Comparison of ENCODE assay signal across 8 cellular contexts in the genomic region with DNA sequence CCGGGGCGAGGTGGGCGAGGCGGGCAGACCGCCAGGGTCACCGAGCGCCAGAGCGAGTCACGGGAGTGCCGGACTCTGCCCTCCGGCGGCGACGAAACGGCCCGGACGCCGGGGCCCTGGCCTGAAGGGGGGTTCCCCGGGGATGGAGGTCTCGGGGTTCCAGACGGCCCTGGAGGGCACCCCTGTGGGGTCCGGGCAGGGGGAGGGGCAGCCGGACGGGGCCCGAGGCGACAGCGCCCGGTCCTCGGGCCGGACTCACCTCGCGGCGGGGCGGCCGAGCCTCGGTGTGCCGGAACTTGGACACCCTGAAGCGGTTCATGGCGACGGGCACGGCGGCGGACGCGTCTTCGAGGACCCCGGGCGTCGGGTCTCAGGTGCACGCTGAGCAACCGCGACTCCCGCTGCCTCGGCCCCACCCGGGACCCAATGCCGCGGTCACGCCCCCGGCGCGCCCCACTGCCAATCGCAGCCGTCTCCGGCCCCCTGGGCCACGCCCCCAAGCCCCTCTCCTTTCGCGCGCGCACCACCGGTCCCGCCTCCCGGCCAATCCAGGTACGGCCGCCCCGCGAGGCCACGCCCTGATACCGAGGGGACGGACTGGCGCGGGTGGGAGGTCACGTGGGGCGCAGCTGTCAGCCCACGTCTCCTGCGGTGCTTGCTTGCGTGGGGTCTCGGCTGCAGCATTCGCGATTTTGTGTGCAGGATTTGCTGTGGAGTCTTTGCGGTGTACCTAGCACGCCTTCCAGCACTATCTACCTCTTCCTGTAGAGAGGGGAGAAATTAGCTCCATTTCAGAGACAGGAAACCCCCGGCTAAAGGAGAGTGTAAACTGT. TPM values are rescaled to one million over a fixed set of nuclear protein-coding genes. Genes with fewer than 3 reads are reported as not detected.
DNase-seq lines count a peak whose midpoint lies in the region; ATAC-seq and TF ChIP-seq lines count a peak whose summit lies in the region.

A gene (minus strand): TSS at position 397 of the 833 bp plus-strand sequence. CDS start 78 bp downstream, at position 319.

- H3K27ac ChIP-seq in RWPE1 = peak within 1 kb of the TSS; percentile 72

- H3K9me3 ChIP-seq in Loucy (ENCODE audit: insufficient read depth, low read depth, low read length) = no peaks in the 10 kb centered on the region

- intact Hi-C loops in activated T-helper 2 cell treated with anti-CD3 and anti-CD28 coated beads, Interferon-gamma antibody, Interleukin-2, Interleukin-4, amounts not matched to agents 10 μg/mL and 5 μg/mL and 100 μg/mL, durations not matched to agents 14 hours and 24 hours and 36 hours (cut with micrococcal nuclease) = loop anchor here (1.0 to 5.0 kb wide), 2 partner anchors 9 to 121 kb away; a partner anchor contains a TSS

- H2AFZ ChIP-seq in Loucy (ENCODE audit: low read length) = peak within 1 kb of the TSS; percentile 81

- peaks cover 33% of the 10 kb centered on the region for H3K79me2 ChIP-seq in Loucy (ENCODE audit: insufficient read depth, low read length)

- H3K9ac ChIP-seq in Loucy (ENCODE audit: low read depth, low read length, poor library complexity, severe bottlenecking) = peak within 1 kb of the TSS; percentile 78

- H3K9me3 Mint-ChIP-seq in activated T-helper 2 cell treated with anti-CD3 and anti-CD28 coated beads, Interferon-gamma antibody, Interleukin-2, Interleukin-4, amounts not matched to agents 10 μg/mL and 5 μg/mL and 100 μg/mL, durations not matched to agents 14 hours and 24 hours and 36 hours = no peaks in the 10 kb centered on the region
- H3K9me3 Mint-ChIP-seq in natural killer cell treated with Interleukin-12 subunit alpha and Interleukin-12 subunit beta and Interleukin-15 and Interleukin-18, amount 100 ng/mL, for 72 hours = no peaks in the 10 kb centered on the region

- H3F3A ChIP-seq in Loucy (ENCODE audit: low read depth) = no peaks in the 10 kb centered on the region

- peaks cover 27% of the 10 kb centered on the region for H3K4me1 Mint-ChIP-seq in activated T-helper 2 cell treated with anti-CD3 and anti-CD28 coated beads, Interferon-gamma antibody, Interleukin-2, Interleukin-4, amounts not matched to agents 10 μg/mL and 5 μg/mL and 100 μg/mL, durations not matched to agents 14 hours and 24 hours and 36 hours (ENCODE audit: low read depth)
- H3K4me1 Mint-ChIP-seq in natural killer cell treated with Interleukin-12 subunit alpha and Interleukin-12 subunit beta and Interleukin-15 and Interleukin-18, amount 100 ng/mL, for 72 hours (ENCODE audit: low read depth in 2 of 2) = peaks cover 23 to 24% of the 10 kb centered on the region in 2 donors

- ATAC-seq in natural killer cell treated with Interleukin-12 subunit alpha and Interleukin-12 subunit beta and Interleukin-15 and Interleukin-18, amount 100 ng/mL, for 72 hours = peak; percentile 94 to 97

- H3K27me3 Mint-ChIP-seq in activated T-helper 2 cell treated with anti-CD3 and anti-CD28 coated beads, Interferon-gamma antibody, Interleukin-2, Interleukin-4, amounts not matched to agents 10 μg/mL and 5 μg/mL and 100 μg/mL, durations not matched to agents 14 hours and 24 hours and 36 hours (ENCODE audit: low read depth) = no peaks in the 10 kb centered on the region
- no peaks in the 10 kb centered on the region for H3K27me3 Mint-ChIP-seq in natural killer cell treated with Interleukin-12 subunit alpha and Interleukin-12 subunit beta and Interleukin-15 and Interleukin-18, amount 100 ng/mL, for 72 hours

- CTCF ChIA-PET in RWPE1 (lab: Yijun Ruan, JAX) = interaction anchor here (0.6 to 1.2 kb wide), 4 partner anchors 14 to 232 kb away, joined by 3 to 9 read pairs (median 4); no protein-coding TSS in a partner anchor

- peaks cover 19% of the 10 kb centered on the region for H3K36me3 Mint-ChIP-seq in activated T-helper 2 cell treated with anti-CD3 and anti-CD28 coated beads, Interferon-gamma antibody, Interleukin-2, Interleukin-4, amounts not matched to agents 10 μg/mL and 5 μg/mL and 100 μg/mL, durations not matched to agents 14 hours and 24 hours and 36 hours (ENCODE audit: low read depth)
- peaks cover 6% of the 10 kb centered on the region for H3K36me3 Mint-ChIP-seq in natural killer cell treated with Interleukin-12 subunit alpha and Interleukin-12 subunit beta and Interleukin-15 and Interleukin-18, amount 100 ng/mL, for 72 hours

- DNase-seq in EH (ENCODE audit: low read depth) (peak; percentile 91), H4 (ENCODE audit: low spot score) (peak; percentile 80), RWPE1 (ENCODE audit: low spot score) (peak; percentile 93), fibroblast of peridontal ligament (ENCODE audit: extremely low read depth) (peak; percentile 67)
- peak; percentile 98 for DNase-seq in activated T-helper 2 cell treated with anti-CD3 and anti-CD28 coated beads, Interferon-gamma antibody, Interleukin-2, Interleukin-4, amounts not matched to agents 10 μg/mL and 5 μg/mL and 100 μg/mL, durations not matched to agents 14 hours and 24 hours and 36 hours (ENCODE audit: low spot score)
- peak; percentile 99 for DNase-seq in natural killer cell treated with Interleukin-12 subunit alpha and Interleukin-12 subunit beta and Interleukin-15 and Interleukin-18, amount 100 ng/mL, for 72 hours (ENCODE audit: low spot score)
- peak; percentile 98 for DNase-seq in stimulated activated naive CD4-positive, alpha-beta T cell treated with Interleukin-2 at 50 U/mL for 16 hours (lab: John Stamatoyannopoulos, UW)

- peaks cover 19% of the 10 kb centered on the region for H4K20me1 ChIP-seq in Loucy (ENCODE audit: insufficient read depth, low read length, poor library complexity, severe bottlenecking)

- TF ChIP-seq CTCF in Loucy (conservative IDR thresholded peaks at IDR 0.05; ENCODE audit: low read length) (no peak), RWPE1 (conservative IDR thresholded peaks at IDR 0.05; ENCODE audit: low read depth) (no peak)

- H3K27me3 ChIP-seq in Loucy (ENCODE audit: insufficient read depth, low read length, poor library complexity, severe bottlenecking) = no peaks in the 10 kb centered on the region

- peaks cover 5% of the 10 kb centered on the region for H3K4me1 ChIP-seq in Loucy (ENCODE audit: insufficient read depth, low read length, poor library complexity, severe bottlenecking)

- no peaks in the 10 kb centered on the region for H3K36me3 ChIP-seq in Loucy (ENCODE audit: insufficient read depth, low read length)

- H3K4me3 ChIP-seq in Loucy (ENCODE audit: low read length, poor library complexity, severe bottlenecking) = peak within 1 kb of the TSS; percentile 89

- POLR2A ChIA-PET in RWPE1 (lab: Yijun Ruan, JAX; ENCODE audit: low non-redundant PET) = no interaction called here

- H3K27ac Mint-ChIP-seq in activated T-helper 2 cell treated with anti-CD3 and anti-CD28 coated beads, Interferon-gamma antibody, Interleukin-2, Interleukin-4, amounts not matched to agents 10 μg/mL and 5 μg/mL and 100 μg/mL, durations not matched to agents 14 hours and 24 hours and 36 hours = peak within 1 kb of the TSS; percentile 88
- peak within 1 kb of the TSS; percentile 90 to 98 for H3K27ac Mint-ChIP-seq in natural killer cell treated with Interleukin-12 subunit alpha and Interleukin-12 subunit beta and Interleukin-15 and Interleukin-18, amount 100 ng/mL, for 72 hours

- H3K9me2 ChIP-seq in Loucy (replicated peaks; ENCODE audit: low read depth, low read length) = no peaks in the 10 kb centered on the region

- peak within 1 kb of the TSS; percentile 95 for H3K4me3 Mint-ChIP-seq in activated T-helper 2 cell treated with anti-CD3 and anti-CD28 coated beads, Interferon-gamma antibody, Interleukin-2, Interleukin-4, amounts not matched to agents 10 μg/mL and 5 μg/mL and 100 μg/mL, durations not matched to agents 14 hours and 24 hours and 36 hours (ENCODE audit: low read depth)
- H3K4me3 Mint-ChIP-seq in natural killer cell treated with Interleukin-12 subunit alpha and Interleukin-12 subunit beta and Interleukin-15 and Interleukin-18, amount 100 ng/mL, for 72 hours = peak within 1 kb of the TSS; percentile 98

- peak within 1 kb of the TSS; percentile 81 for H3K4me2 ChIP-seq in Loucy (ENCODE audit: low read depth, low read length, poor library complexity, severe bottlenecking)

RNA-seq across cellular contexts. Expression of the gene that starts here (rescaled TPM):
- total RNA-seq in H4 (2014; rRNA removed; shearing (Covaris generic)) = 8.9 and 10.6 TPM in 2 replicates
- total RNA-seq in activated T-helper 2 cell treated with anti-CD3 and anti-CD28 coated beads, Interferon-gamma antibody, Interleukin-2, Interleukin-4, amounts not matched to agents 10 μg/mL and 5 μg/mL and 100 μg/mL, durations not matched to agents 14 hours and 24 hours and 36 hours = 92.5 and 101 TPM in 2 replicates
- total RNA-seq in natural killer cell treated with Interleukin-12 subunit alpha and Interleukin-12 subunit beta and Interleukin-15 and Interleukin-18, amount 100 ng/mL, for 72 hours = 100 to 1,000 TPM; 140 to 166 TPM

Comparison
In these comparisons a context has a peak if more than half of its experiments do, and no peak if none do; other contexts are left out.
1. Peak in every context shown above with its lines: DNase-seq, ATAC-seq, H3K4me3 ChIP-seq and H3K27ac ChIP-seq.